Comparison of ENCODE assay signal across 8 cellular contexts in the genomic region with DNA sequence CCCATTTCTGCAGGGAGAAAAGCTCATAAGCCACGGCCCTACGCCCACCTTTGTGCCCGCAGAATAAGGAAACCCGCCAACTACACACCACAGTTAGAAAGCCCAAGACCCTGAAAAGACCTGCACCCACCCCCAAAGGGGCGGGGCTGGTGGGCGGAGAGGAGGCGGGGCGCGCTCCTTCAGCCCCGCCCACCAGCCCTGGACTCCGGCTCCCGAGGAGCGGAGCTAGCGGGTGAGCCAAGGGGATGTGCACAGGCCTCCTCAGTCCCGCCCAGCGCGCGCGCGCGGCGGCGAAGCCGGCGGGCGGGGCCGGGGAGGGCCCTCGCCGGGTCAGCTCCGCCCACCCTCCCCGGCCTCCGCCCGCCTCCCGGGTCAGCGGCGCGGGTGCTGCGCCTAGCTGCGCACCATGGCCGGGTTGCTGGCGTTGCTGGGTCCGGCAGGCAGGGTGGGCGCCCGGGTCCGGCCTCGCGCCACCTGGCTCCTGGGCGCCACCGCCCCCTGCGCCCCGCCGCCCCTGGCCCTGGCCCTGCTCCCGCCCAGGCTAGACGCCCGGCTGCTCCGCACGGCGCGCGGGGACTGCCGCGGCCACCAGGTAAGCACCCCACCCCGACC. TPM values are rescaled to one million over a fixed set of nuclear protein-coding genes. Genes with fewer than 3 reads are reported as not detected.
DNase-seq lines count a peak whose midpoint lies in the region; ATAC-seq lines count a peak whose summit lies in the region.

Gene FAM210B, plus strand, starts transcription at position 375 of the 612 bp plus-strand sequence. Its CDS starts 32 bp downstream, at position 407.

- peak within 1 kb of the TSS; percentile 84 to 97 for H3K4me3 ChIP-seq in muscle layer of colon (ENCODE audit: low read depth in 1 of 2, low read length in 2 of 2)

- H3K4me3 Mint-ChIP-seq in activated T-cell treated with anti-CD3 and anti-CD28 coated beads, Interleukin-2, amount 50 U/mL, for 72 hours: peak within 1 kb of the TSS; percentile 86 to 89

- H3K27me3 ChIP-seq in muscle layer of colon (ENCODE audit: control insufficient read depth in 1 of 2, insufficient read depth in 2 of 2, low read length in 2 of 2): no peaks in the 10 kb centered on the region

- no peaks in the 10 kb centered on the region for H3K27me3 Mint-ChIP-seq in activated T-cell treated with anti-CD3 and anti-CD28 coated beads, Interleukin-2, amount 50 U/mL, for 72 hours (ENCODE audit: low read depth)

- H3K9me3 Mint-ChIP-seq in activated T-cell treated with anti-CD3 and anti-CD28 coated beads, Interleukin-2, amount 50 U/mL, for 72 hours: no peaks in the 10 kb centered on the region

- peak within 1 kb of the TSS; percentile 82 for H3K9ac ChIP-seq in muscle layer of colon (ENCODE audit: low read length)

- H3K4me1 Mint-ChIP-seq in activated T-cell treated with anti-CD3 and anti-CD28 coated beads, Interleukin-2, amount 50 U/mL, for 72 hours (ENCODE audit: low read depth): peaks cover 15% of the 10 kb centered on the region

- peak; percentile 97 for ATAC-seq in GM21526 (IDR thresholded peaks at IDR 0.05; ENCODE audit: low FRiP score, unreplicated experiment)
- ATAC-seq in activated T-cell treated with anti-CD3 and anti-CD28 coated beads, Interleukin-2, amount 50 U/mL, for 72 hours (replicated peaks in 1 of 2): peak; percentile 99 to 100
- ATAC-seq in esophagus mucosa: peak; percentile 95

- in situ Hi-C loops in Caki2 (cut with HindIII; ENCODE audit: low pct_unique_long_range_greater_than_20kb, low sequenced_read_pairs): no loop called here

- peak within 1 kb of the TSS; percentile 86 for H3K27ac ChIP-seq in muscle layer of colon (ENCODE audit: low read depth, low read length)

- DNase-seq in Caki2 (ENCODE audit: low read depth): peak; percentile 86
- DNase-seq in HuH-7 (ENCODE audit: low spot score): peak; percentile 96
- DNase-seq in OCI-M2 (lab: John Stamatoyannopoulos, UW; ENCODE audit: unreplicated experiment): peak; percentile 61
- DNase-seq in activated T-cell treated with anti-CD3 and anti-CD28 coated beads, Interleukin-2, amount 50 U/mL, for 72 hours: peak; percentile 87
- DNase-seq in stimulated activated CD8-positive, alpha-beta memory T cell treated with anti-CD3 and anti-CD28 coated beads, Interleukin-7, amount 100 ng/mL, for 1 hour (ENCODE audit: low read depth in 2 of 2): peak; percentile 54 to 56

- peaks cover 34% of the 10 kb centered on the region for H3K4me1 ChIP-seq in muscle layer of colon (ENCODE audit: insufficient read depth, low read length)

- H3K27ac Mint-ChIP-seq in activated T-cell treated with anti-CD3 and anti-CD28 coated beads, Interleukin-2, amount 50 U/mL, for 72 hours: peak within 1 kb of the TSS; percentile 68

- H3K9me3 ChIP-seq in muscle layer of colon (ENCODE audit: low read length): no peaks in the 10 kb centered on the region

- H3K36me3 ChIP-seq in muscle layer of colon (ENCODE audit: insufficient read depth, low read length): no peaks in the 10 kb centered on the region

- H3K36me3 Mint-ChIP-seq in activated T-cell treated with anti-CD3 and anti-CD28 coated beads, Interleukin-2, amount 50 U/mL, for 72 hours (ENCODE audit: insufficient read depth in 2 of 2): no peaks in the 10 kb centered on the region

RNA-seq across cellular contexts. Expression of gene FAM210B, which starts in this region (rescaled TPM):
- total RNA-seq in Caki2 (2014; rRNA removed; shearing (Covaris generic); ENCODE audit: low replicate concordance): 3.2 and 12.8 TPM in 2 replicates
- 1 to 10 TPM; 4.6 to 4.9 TPM for total RNA-seq in activated T-cell treated with anti-CD3 and anti-CD28 coated beads, Interleukin-2, amount 50 U/mL, for 72 hours
- 24.7 TPM for total RNA-seq in esophagus mucosa

Comparison
In these comparisons a context has a peak if more than half of its experiments do, and no peak if none do; other contexts are left out.
1. Peak in every context shown above with its lines: DNase-seq, ATAC-seq, H3K4me3 ChIP-seq and H3K27ac ChIP-seq.